9 cellular contexts compared by ENCODE assay signal in genomic region chr17:68288804-68289203, GRCh38. TPM values are rescaled to one million over a fixed set of nuclear protein-coding genes. Genes with fewer than 3 reads are reported as not detected.
DNase-seq lines count a peak whose midpoint lies in the region; ATAC-seq and TF ChIP-seq lines count a peak whose summit lies in the region.
"Had no signal": no experiment of that assay in that cellular context is flagged by ENCODE, and none has a peak within 500 bp of the region (broad histone marks: within the 10 kb centered on the region; RNA-seq: fewer than 3 reads in every experiment).

No MANE protein-coding gene starts in this region.

- TF ChIP-seq CTCF in OCI-LY1 (IDR thresholded peaks at IDR 0.05; ENCODE audit: low read length) = peak; percentile 22; the same call in 1 of the 2 replicates
- TF ChIP-seq CTCF in endothelial cell (IDR thresholded peaks at IDR 0.05; ENCODE audit: unreplicated experiment) = peak; percentile 28
- TF ChIP-seq CTCF in transverse colon (IDR thresholded peaks at IDR 0.05) = no peak
- no peak for TF ChIP-seq CTCF in smooth muscle cell (IDR thresholded peaks at IDR 0.05; ENCODE audit: borderline replicate concordance, insufficient read depth, poor library complexity, severe bottlenecking)

- H3F3A ChIP-seq in OCI-LY1 (ENCODE audit: insufficient read depth, low read length) (0 out of 2 replicates have a peak, but pooled peaks cover 7% of the 10 kb centered on the region), smooth muscle cell (ENCODE audit: low read depth) (no peaks in the 10 kb centered on the region)

- peak overlapping the region; percentile 81 for H3K4me2 ChIP-seq in OCI-LY1 (ENCODE audit: low read length)
- no peak overlapping the region for H3K4me2 ChIP-seq in smooth muscle cell

- no peak for DNase-seq in activated T-cell treated with anti-CD3 and anti-CD28 coated beads, Interleukin-2, amount 50 U/mL, for 4 hours
- no peak for DNase-seq in activated T-cell treated with anti-CD3 and anti-CD28 coated beads for 4 hours
- no peak for DNase-seq in endothelial cell (ENCODE audit: low spot score)
- peak; percentile 11 for DNase-seq in transverse colon
- no peak for DNase-seq in smooth muscle cell (lab: John Stamatoyannopoulos, UW; ENCODE audit: unreplicated experiment)
- no peak for DNase-seq in SHP77 treated with DMSO at 0.1 percent for 48 hours (lab: John Stamatoyannopoulos, UW)

- ATAC-seq in activated T-cell treated with anti-CD3 and anti-CD28 coated beads, Interleukin-2, amount 50 U/mL, for 4 hours = no peak
- ATAC-seq in HG03432 (IDR thresholded peaks at IDR 0.05; ENCODE audit: unreplicated experiment) = no peak

- H3K79me2 ChIP-seq in OCI-LY1 (ENCODE audit: insufficient read depth, low read length) (peaks cover 71% of the 10 kb centered on the region), smooth muscle cell (ENCODE audit: low read depth) (no peaks in the 10 kb centered on the region)

- intact Hi-C loops in transverse colon (cut with DNase I; ENCODE audit: low total_unique reads) = no loop called here

- no peaks in the 10 kb centered on the region for H3K27me3 Mint-ChIP-seq in activated T-cell treated with anti-CD3 and anti-CD28 coated beads, Interleukin-2, amount 50 U/mL, for 4 hours (ENCODE audit: low read depth)
- peaks cover 8% of the 10 kb centered on the region for H3K27me3 Mint-ChIP-seq in endothelial cell (ENCODE audit: unreplicated experiment)

- no peaks in the 10 kb centered on the region for H3K9me3 ChIP-seq in OCI-LY1 (ENCODE audit: low read length)
- no peaks in the 10 kb centered on the region for H3K9me3 ChIP-seq in transverse colon
- H3K9me3 ChIP-seq in smooth muscle cell (replicated peaks; ENCODE audit: low read depth) = no peaks in the 10 kb centered on the region

- H3K36me3 ChIP-seq in OCI-LY1 (ENCODE audit: insufficient read depth, low read length) (peaks cover 52% of the 10 kb centered on the region), transverse colon (no peaks in the 10 kb centered on the region), smooth muscle cell (ENCODE audit: low read depth) (no peaks in the 10 kb centered on the region)

- peaks cover 2% of the 10 kb centered on the region for H3K36me3 Mint-ChIP-seq in activated T-cell treated with anti-CD3 and anti-CD28 coated beads, Interleukin-2, amount 50 U/mL, for 4 hours (ENCODE audit: insufficient read depth)
- H3K36me3 Mint-ChIP-seq in endothelial cell (ENCODE audit: low read depth, unreplicated experiment) = peaks cover 4% of the 10 kb centered on the region

- in situ Hi-C loops in transverse colon (cut with MboI; ENCODE audit: low pct_ligation_motif_present in 1 of 4, low pct_unique_long_range_greater_than_20kb in 1 of 4, low sequenced_read_pairs in 3 of 4) = no loop called here

- H3K4me3 ChIP-seq in OCI-LY1 (ENCODE audit: low read depth, low read length, poor library complexity, severe bottlenecking) (peak overlapping the region; percentile 99), transverse colon (no peak overlapping the region), smooth muscle cell (no peak overlapping the region)

- H3K4me3 Mint-ChIP-seq in activated T-cell treated with anti-CD3 and anti-CD28 coated beads, Interleukin-2, amount 50 U/mL, for 4 hours = peak overlapping the region; percentile 97
- H3K4me3 Mint-ChIP-seq in endothelial cell (ENCODE audit: unreplicated experiment) = no peak overlapping the region

- H3K4me1 Mint-ChIP-seq in activated T-cell treated with anti-CD3 and anti-CD28 coated beads, Interleukin-2, amount 50 U/mL, for 4 hours (ENCODE audit: low read depth) = peaks cover 47% of the 10 kb centered on the region
- H3K4me1 Mint-ChIP-seq in endothelial cell (ENCODE audit: unreplicated experiment) = peaks cover 28% of the 10 kb centered on the region

- no peaks in the 10 kb centered on the region for H4K20me1 ChIP-seq in OCI-LY1 (ENCODE audit: insufficient read depth, low read length)
- H4K20me1 ChIP-seq in smooth muscle cell (ENCODE audit: low read depth) = no peaks in the 10 kb centered on the region

- no peak overlapping the region for H3K27ac Mint-ChIP-seq in endothelial cell (ENCODE audit: unreplicated experiment)

- H2AFZ ChIP-seq in OCI-LY1 (ENCODE audit: low read length) (no peak overlapping the region), smooth muscle cell (ENCODE audit: low read depth) (no peak overlapping the region)

- no peaks in the 10 kb centered on the region for H3K9me2 ChIP-seq in OCI-LY1 (ENCODE audit: low read depth, low read length)

- H3K4me1 ChIP-seq in OCI-LY1 (ENCODE audit: insufficient read depth, low read length, severe bottlenecking) (peaks cover 58% of the 10 kb centered on the region), transverse colon (peaks cover 0 to 28% (median 23%) of the 10 kb centered on the region in 4 donors), smooth muscle cell (ENCODE audit: low read depth) (peaks cover 7% of the 10 kb centered on the region)

- no peaks in the 10 kb centered on the region for H3K27me3 ChIP-seq in OCI-LY1 (ENCODE audit: insufficient read depth, low read length)
- peaks cover 53% of the 10 kb centered on the region for H3K27me3 ChIP-seq in transverse colon
- peaks cover 46% of the 10 kb centered on the region for H3K27me3 ChIP-seq in smooth muscle cell (ENCODE audit: low read depth)

- no peaks in the 10 kb centered on the region for H3K9me3 Mint-ChIP-seq in activated T-cell treated with anti-CD3 and anti-CD28 coated beads, Interleukin-2, amount 50 U/mL, for 4 hours
- H3K9me3 Mint-ChIP-seq in endothelial cell (ENCODE audit: unreplicated experiment) = no peaks in the 10 kb centered on the region

- H3K9ac ChIP-seq in OCI-LY1 (ENCODE audit: low read length) (peak overlapping the region; percentile 100), smooth muscle cell (ENCODE audit: low read depth) (no peak overlapping the region)

- TF ChIP-seq POLR2A in transverse colon (IDR thresholded peaks at IDR 0.05) = no peak

- no peak for TF ChIP-seq EP300 in transverse colon (IDR thresholded peaks at IDR 0.05; ENCODE audit: low read depth)

- peak overlapping the region; percentile 98 for H3K27ac ChIP-seq in OCI-LY1 (ENCODE audit: low read depth, low read length, poor library complexity, severe bottlenecking)
- no peak overlapping the region for H3K27ac ChIP-seq in transverse colon
- H3K27ac ChIP-seq in smooth muscle cell (ENCODE audit: low read depth) = no peak overlapping the region
- H3K27ac ChIP-seq: epithelial cell of prostate had no signal

- 58 to 62% methylated on average over 3 to 7 of the region's 7 CpGs for WGBS in transverse colon (ENCODE audit: low coverage in 1 of 2), 2 donors
- 92% methylated on average over 7 of the region's 7 CpGs for WGBS in smooth muscle cell (ENCODE audit: low lambda C conversion rate)

RNA-seq across cellular contexts. Expression of gene SLC16A6, which starts 2.1 kb away (rescaled TPM):
- 1 to 10 TPM; 5.9 to 7.7 (median 6.0) TPM for total RNA-seq in activated T-cell treated with anti-CD3 and anti-CD28 coated beads, Interleukin-2, amount 50 U/mL, for 4 hours
- total RNA-seq in endothelial cell (ENCODE audit: unreplicated experiment) = 2.4 TPM
- total RNA-seq in transverse colon = under 1 TPM in 2 of 4 donors, not detected in 2; 0.14 to 0.48 TPM
- total RNA-seq in smooth muscle cell = 0.04 TPM in 2 replicates
- polyA plus RNA-seq in smooth muscle cell = not detected in 2 replicates

RNA-seq across cellular contexts. Expression of gene ARSG, which starts 2.5 kb away (rescaled TPM):
- total RNA-seq in activated T-cell treated with anti-CD3 and anti-CD28 coated beads, Interleukin-2, amount 50 U/mL, for 4 hours = 1 to 10 TPM; 3.2 to 4.6 (median 4.5) TPM
- total RNA-seq in endothelial cell (ENCODE audit: unreplicated experiment) = 9.8 TPM
- 1 to 10 TPM in 2 of 4 donors, under 1 TPM in 1, not detected in 1; 0.41 to 4.4 (median 1.6) TPM for total RNA-seq in transverse colon
- total RNA-seq in smooth muscle cell = 1.0 and 2.3 TPM in 2 replicates
- 2.4 and 2.7 TPM in 2 replicates for polyA plus RNA-seq in smooth muscle cell

RNA-seq across cellular contexts. Expression of gene AMZ2, which starts 41.0 kb away (rescaled TPM):
- 10 to 100 TPM; 62.7 to 74.6 (median 72.8) TPM for total RNA-seq in activated T-cell treated with anti-CD3 and anti-CD28 coated beads, Interleukin-2, amount 50 U/mL, for 4 hours
- total RNA-seq in endothelial cell (ENCODE audit: unreplicated experiment) (70.3 TPM), transverse colon (10 to 100 TPM in 3 of 4 donors, not detected in 1; 32.7 to 45.6 (median 32.8) TPM), smooth muscle cell (66.3 and 89.7 TPM in 2 replicates)
- 74.8 and 75.5 TPM in 2 replicates for polyA plus RNA-seq in smooth muscle cell

Comparison
In these comparisons a context has a peak if more than half of its experiments do, and no peak if none do; other contexts are left out.
1. CTCF ChIP-seq: peak in OCI-LY1 (single experiment) and endothelial cell (single experiment); none in transverse colon (0 of 5) and smooth muscle cell (single experiment).